Comparison of ENCODE assay signal across 8 cellular contexts in the genomic region with DNA sequence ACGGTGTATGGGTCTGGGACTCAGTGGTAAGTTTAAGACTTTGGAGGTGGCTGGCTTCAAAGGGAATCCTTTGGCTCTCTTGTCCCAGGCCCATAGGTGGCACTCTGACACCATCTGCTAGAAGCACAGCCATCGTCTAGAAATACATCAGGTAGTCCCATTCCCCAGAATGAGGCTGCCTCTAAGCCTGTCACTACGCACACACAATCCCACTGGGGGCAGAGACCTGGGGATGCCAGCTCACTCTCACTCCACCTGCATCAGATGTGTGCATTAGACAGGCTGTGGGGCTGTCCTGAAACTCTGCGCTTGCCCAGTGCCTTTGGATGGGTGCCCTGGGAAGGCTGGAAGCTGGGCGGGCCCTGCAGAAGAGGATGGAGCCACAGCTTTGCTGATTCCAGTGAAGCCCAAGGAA.
A peak's percentile ranks its signal among the peaks of the same experiment; 100 is the strongest.
DNase-seq lines count a peak whose midpoint lies in the region; ATAC-seq and TF ChIP-seq lines count a peak whose summit lies in the region.

No MANE protein-coding gene starts in this region.

- H3K9me3 ChIP-seq in A673 (ENCODE audit: low read depth, low read length, poor library complexity, severe bottlenecking): no peaks in the 10 kb centered on the region
- H3K9me3 ChIP-seq in right lobe of liver: no peaks in the 10 kb centered on the region
- H3K9me3 ChIP-seq in sigmoid colon: no peaks in the 10 kb centered on the region

- H3K4me3 ChIP-seq in A673 (ENCODE audit: low read depth, low read length, poor library complexity, severe bottlenecking) (no peak overlapping the region), GM12865 (ENCODE audit: low read depth, low read length) (no peak overlapping the region), right lobe of liver (no peak overlapping the region), sigmoid colon (no peak overlapping the region)

- TF ChIP-seq CTCF in A673 (conservative IDR thresholded peaks at IDR 0.05; ENCODE audit: low read depth, low read length): peak; percentile 57
- TF ChIP-seq CTCF in GM12865 (IDR thresholded peaks at IDR 0.05; ENCODE audit: insufficient read depth, low read depth, low read length, missing control alignments): peak; percentile 62
- peak; percentile 23 to 50 (median 42) for TF ChIP-seq CTCF in right lobe of liver (IDR thresholded peaks at IDR 0.05)
- TF ChIP-seq CTCF in sigmoid colon (IDR thresholded peaks at IDR 0.05): peak in 1 of 4 experiments; percentile 15

- WGBS in right lobe of liver (ENCODE audit: insufficient coverage, low coverage, low lambda C conversion rate, missing lambda C conversion rate): 43% methylated on average over 2 of the region's 5 CpGs
- 74 to 85% methylated on average over 5 of the region's 5 CpGs for WGBS in sigmoid colon, 2 donors

- no TSS peak for BruUV-seq in A673 (replicated peaks; lab: Mats Ljungman, UMichigan)

- H3K27ac ChIP-seq in A673 (ENCODE audit: low read depth, low read length, poor library complexity, severe bottlenecking) (no peak overlapping the region), caudate nucleus (ENCODE audit: low read depth, low read length) (no peak overlapping the region), right lobe of liver (no peak overlapping the region), sigmoid colon (no peak overlapping the region)

- no peak for TF ChIP-seq EP300 in sigmoid colon (IDR thresholded peaks at IDR 0.05)

- TF ChIP-seq POLR2A in right lobe of liver (IDR thresholded peaks at IDR 0.05) (no peak), sigmoid colon (IDR thresholded peaks at IDR 0.05) (no peak)

- CTCF ChIA-PET in A673 (lab: Charles Lee): interaction anchor here (0.5 kb wide), 1 partner anchor 1198 kb away, joined by 3 read pairs; no protein-coding TSS in a partner anchor

- intact Hi-C loops in A673 (cut with micrococcal nuclease; ENCODE audit: unreplicated experiment) (loop anchor here (5.0 to 10.0 kb wide), 3 partner anchors 241 to 868 kb away; a partner anchor contains a TSS), right lobe of liver (cut with DNase I) (no loop called here), sigmoid colon (cut with DNase I) (no loop called here)

- no peaks in the 10 kb centered on the region for H3K27me3 ChIP-seq in A673 (replicated peaks; ENCODE audit: insufficient read depth, low read depth, low read length, poor library complexity)
- H3K27me3 ChIP-seq in right lobe of liver: no peaks in the 10 kb centered on the region
- no peaks in the 10 kb centered on the region for H3K27me3 ChIP-seq in sigmoid colon

- DNase-seq in A673 (ENCODE audit: low spot score): peak; percentile 51
- peak; percentile 53 for DNase-seq in GM12865 (ENCODE audit: low read depth)
- peak; percentile 72 for DNase-seq in NCI-H345 (lab: John Stamatoyannopoulos, UW)
- DNase-seq in caudate nucleus (lab: John Stamatoyannopoulos, UW): peak in 43 of 61 donors; percentile 6 to 86 (median 31)
- no peak for DNase-seq in right lobe of liver
- DNase-seq in activated gamma-delta T cell treated with Interleukin-2 at 50 U/mL for 16 hours: no peak
- no peak for DNase-seq in sigmoid colon
- DNase-seq in MV-4-11 (lab: John Stamatoyannopoulos, UW): no peak

- ATAC-seq in right lobe of liver: peak; percentile 26 to 68 (median 56)

- H3K4me1 ChIP-seq in A673 (ENCODE audit: insufficient read depth, low read length, poor library complexity, severe bottlenecking): no peaks in the 10 kb centered on the region
- no peaks in the 10 kb centered on the region for H3K4me1 ChIP-seq in right lobe of liver
- H3K4me1 ChIP-seq in sigmoid colon: no peaks in the 10 kb centered on the region

- POLR2A ChIA-PET in A673 (lab: Charles Lee; ENCODE audit: low non-redundant PET): no interaction called here

- H3K36me3 ChIP-seq in A673 (ENCODE audit: insufficient read depth, low read length, poor library complexity, severe bottlenecking) (no peaks in the 10 kb centered on the region), right lobe of liver (no peaks in the 10 kb centered on the region), sigmoid colon (peaks cover 0 to 17% (median 0%) of the 10 kb centered on the region in 4 donors)

Comparison
In these comparisons a context has a peak if more than half of its experiments do, and no peak if none do; other contexts are left out.
1. DNase-seq: peak in A673 (single experiment), GM12865 (single experiment), NCI-H345 (single experiment) and caudate nucleus (43 of 61); none in right lobe of liver (0 of 3), activated gamma-delta T cell treated with Interleukin-2 at 50 U/mL for 16 hours (single experiment), sigmoid colon (single experiment) and MV-4-11 (single experiment).